ENCODE assay signal across 9 cellular contexts in genomic region chr6:20404641-20405032, GRCh38. TPM values are rescaled to one million over a fixed set of nuclear protein-coding genes. Genes with fewer than 3 reads are reported as not detected.
DNase-seq lines count a peak whose midpoint lies in the region; ATAC-seq and TF ChIP-seq lines count a peak whose summit lies in the region.
"Had no signal": no experiment of that assay in that cellular context is flagged by ENCODE, and none has a peak within 500 bp of the region (broad histone marks: within the 10 kb centered on the region; RNA-seq: fewer than 3 reads in every experiment).

No MANE protein-coding gene starts in this region.

- H3K27me3 Mint-ChIP-seq in activated T-helper 2 cell treated with anti-CD3 and anti-CD28 coated beads, Interferon-gamma antibody, Interleukin-2, Interleukin-4, amounts not matched to agents 10 μg/mL and 5 μg/mL and 100 μg/mL, durations not matched to agents 14 hours and 24 hours and 36 hours (ENCODE audit: low read depth), result no peaks in the 10 kb centered on the region

- H3K36me3 ChIP-seq in KOPT-K1 (ENCODE audit: insufficient read depth, low read length), result peaks cover 31% of the 10 kb centered on the region
- H3K36me3 ChIP-seq: ovary had no signal

- ATAC-seq in GM21576 (IDR thresholded peaks at IDR 0.05; ENCODE audit: unreplicated experiment) (peak; percentile 26), HG03045 (IDR thresholded peaks at IDR 0.05; ENCODE audit: unreplicated experiment) (no peak)

- POLR2A ChIA-PET in RWPE1 (lab: Yijun Ruan, JAX; ENCODE audit: low non-redundant PET), result no interaction called here

- CTCF ChIA-PET in RWPE1 (lab: Yijun Ruan, JAX), result interaction anchor here (0.5 to 2.1 kb wide), 12 partner anchors 8 to 821 kb away, joined by 3 to 9 read pairs (median 4); no protein-coding TSS in a partner anchor

- peak overlapping the region; percentile 71 for H3K4me3 ChIP-seq in skeletal muscle cell (ENCODE audit: low read depth, low read length)

- no peaks in the 10 kb centered on the region for H3K9me3 ChIP-seq in KOPT-K1 (ENCODE audit: insufficient read depth, low read length, poor library complexity, severe bottlenecking)
- H3K9me3 ChIP-seq: ovary had no signal

- H3K27ac ChIP-seq in KOPT-K1 (ENCODE audit: low read depth, low read length, poor library complexity, severe bottlenecking), result peak overlapping the region; percentile 97
- H3K27ac ChIP-seq in RWPE1, result peak overlapping the region; percentile 97

- H3K36me3 Mint-ChIP-seq in activated T-helper 2 cell treated with anti-CD3 and anti-CD28 coated beads, Interferon-gamma antibody, Interleukin-2, Interleukin-4, amounts not matched to agents 10 μg/mL and 5 μg/mL and 100 μg/mL, durations not matched to agents 14 hours and 24 hours and 36 hours (ENCODE audit: low read depth), result peaks cover 36% of the 10 kb centered on the region

- no peaks in the 10 kb centered on the region for H3K9me3 Mint-ChIP-seq in activated T-helper 2 cell treated with anti-CD3 and anti-CD28 coated beads, Interferon-gamma antibody, Interleukin-2, Interleukin-4, amounts not matched to agents 10 μg/mL and 5 μg/mL and 100 μg/mL, durations not matched to agents 14 hours and 24 hours and 36 hours

- peak overlapping the region; percentile 98 for H3K27ac Mint-ChIP-seq in activated T-helper 2 cell treated with anti-CD3 and anti-CD28 coated beads, Interferon-gamma antibody, Interleukin-2, Interleukin-4, amounts not matched to agents 10 μg/mL and 5 μg/mL and 100 μg/mL, durations not matched to agents 14 hours and 24 hours and 36 hours

- peak overlapping the region; percentile 96 for H3K4me3 Mint-ChIP-seq in activated T-helper 2 cell treated with anti-CD3 and anti-CD28 coated beads, Interferon-gamma antibody, Interleukin-2, Interleukin-4, amounts not matched to agents 10 μg/mL and 5 μg/mL and 100 μg/mL, durations not matched to agents 14 hours and 24 hours and 36 hours (ENCODE audit: low read depth)

- H3K4me1 Mint-ChIP-seq in activated T-helper 2 cell treated with anti-CD3 and anti-CD28 coated beads, Interferon-gamma antibody, Interleukin-2, Interleukin-4, amounts not matched to agents 10 μg/mL and 5 μg/mL and 100 μg/mL, durations not matched to agents 14 hours and 24 hours and 36 hours (ENCODE audit: low read depth), result peaks cover 49% of the 10 kb centered on the region

- peak; percentile 40 for TF ChIP-seq CTCF in RWPE1 (conservative IDR thresholded peaks at IDR 0.05; ENCODE audit: low read depth)

- intact Hi-C loops in activated T-helper 2 cell treated with anti-CD3 and anti-CD28 coated beads, Interferon-gamma antibody, Interleukin-2, Interleukin-4, amounts not matched to agents 10 μg/mL and 5 μg/mL and 100 μg/mL, durations not matched to agents 14 hours and 24 hours and 36 hours (cut with micrococcal nuclease), result loop anchor here (1.0 to 5.0 kb wide), 5 partner anchors 50 to 1183 kb away; partner anchors contain the start of gene CDKAL1

- DNase-seq in DMS153 treated with DMSO at 0.1 percent for 48 hours (lab: John Stamatoyannopoulos, UW; ENCODE audit: unreplicated experiment) (peak; percentile 63), RWPE1 (ENCODE audit: low spot score) (peak; percentile 60), germinal center (ENCODE audit: low spot score) (peak; percentile 66), skeletal muscle cell (ENCODE audit: low read depth) (no peak)
- peak; percentile 62 for DNase-seq in activated T-helper 2 cell treated with anti-CD3 and anti-CD28 coated beads, Interferon-gamma antibody, Interleukin-2, Interleukin-4, amounts not matched to agents 10 μg/mL and 5 μg/mL and 100 μg/mL, durations not matched to agents 14 hours and 24 hours and 36 hours (ENCODE audit: low spot score)

RNA-seq across cellular contexts. Expression of gene E2F3, which starts 3.0 kb away (rescaled TPM):
- 27.9 TPM in 2 replicates for total RNA-seq in activated T-helper 2 cell treated with anti-CD3 and anti-CD28 coated beads, Interferon-gamma antibody, Interleukin-2, Interleukin-4, amounts not matched to agents 10 μg/mL and 5 μg/mL and 100 μg/mL, durations not matched to agents 14 hours and 24 hours and 36 hours
